1 cellular context compared by ENCODE assay signal in the genomic region with DNA sequence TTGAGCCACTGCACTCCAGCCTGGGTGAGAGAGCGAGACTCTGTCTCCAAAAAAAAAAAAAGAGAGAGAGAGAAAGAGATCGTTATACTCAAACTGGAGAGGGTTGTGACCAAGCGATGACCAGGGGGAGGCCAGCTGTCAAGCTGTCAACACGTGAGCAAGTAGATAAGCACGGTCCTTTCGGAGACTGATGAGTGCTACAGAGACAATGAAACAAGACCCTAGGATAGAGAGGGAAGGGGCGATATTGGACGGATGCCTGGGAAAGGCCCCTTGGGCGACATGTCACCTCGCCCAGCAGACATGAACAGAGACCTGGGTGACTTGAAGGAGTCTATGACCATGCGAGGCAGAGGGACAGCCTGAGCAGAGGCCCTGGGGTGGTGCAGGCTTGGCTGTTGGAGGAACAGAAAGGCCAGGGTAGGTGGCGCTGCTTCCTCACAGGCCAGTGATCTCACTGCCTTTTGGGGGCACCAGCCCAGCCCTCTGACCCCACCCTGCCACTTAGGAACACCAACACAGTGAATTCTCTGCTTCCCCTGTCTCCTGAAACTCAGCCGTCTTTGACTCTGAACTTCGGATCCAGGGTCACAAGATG.
TF ChIP-seq lines count a peak whose summit lies in the region.

No MANE protein-coding gene starts in this region.

TF ChIP-seq in H1, 55 proteins besides CTCF, POLR2A, EP300 and RAD21:
- TF ChIP-seq, protein P1, sequence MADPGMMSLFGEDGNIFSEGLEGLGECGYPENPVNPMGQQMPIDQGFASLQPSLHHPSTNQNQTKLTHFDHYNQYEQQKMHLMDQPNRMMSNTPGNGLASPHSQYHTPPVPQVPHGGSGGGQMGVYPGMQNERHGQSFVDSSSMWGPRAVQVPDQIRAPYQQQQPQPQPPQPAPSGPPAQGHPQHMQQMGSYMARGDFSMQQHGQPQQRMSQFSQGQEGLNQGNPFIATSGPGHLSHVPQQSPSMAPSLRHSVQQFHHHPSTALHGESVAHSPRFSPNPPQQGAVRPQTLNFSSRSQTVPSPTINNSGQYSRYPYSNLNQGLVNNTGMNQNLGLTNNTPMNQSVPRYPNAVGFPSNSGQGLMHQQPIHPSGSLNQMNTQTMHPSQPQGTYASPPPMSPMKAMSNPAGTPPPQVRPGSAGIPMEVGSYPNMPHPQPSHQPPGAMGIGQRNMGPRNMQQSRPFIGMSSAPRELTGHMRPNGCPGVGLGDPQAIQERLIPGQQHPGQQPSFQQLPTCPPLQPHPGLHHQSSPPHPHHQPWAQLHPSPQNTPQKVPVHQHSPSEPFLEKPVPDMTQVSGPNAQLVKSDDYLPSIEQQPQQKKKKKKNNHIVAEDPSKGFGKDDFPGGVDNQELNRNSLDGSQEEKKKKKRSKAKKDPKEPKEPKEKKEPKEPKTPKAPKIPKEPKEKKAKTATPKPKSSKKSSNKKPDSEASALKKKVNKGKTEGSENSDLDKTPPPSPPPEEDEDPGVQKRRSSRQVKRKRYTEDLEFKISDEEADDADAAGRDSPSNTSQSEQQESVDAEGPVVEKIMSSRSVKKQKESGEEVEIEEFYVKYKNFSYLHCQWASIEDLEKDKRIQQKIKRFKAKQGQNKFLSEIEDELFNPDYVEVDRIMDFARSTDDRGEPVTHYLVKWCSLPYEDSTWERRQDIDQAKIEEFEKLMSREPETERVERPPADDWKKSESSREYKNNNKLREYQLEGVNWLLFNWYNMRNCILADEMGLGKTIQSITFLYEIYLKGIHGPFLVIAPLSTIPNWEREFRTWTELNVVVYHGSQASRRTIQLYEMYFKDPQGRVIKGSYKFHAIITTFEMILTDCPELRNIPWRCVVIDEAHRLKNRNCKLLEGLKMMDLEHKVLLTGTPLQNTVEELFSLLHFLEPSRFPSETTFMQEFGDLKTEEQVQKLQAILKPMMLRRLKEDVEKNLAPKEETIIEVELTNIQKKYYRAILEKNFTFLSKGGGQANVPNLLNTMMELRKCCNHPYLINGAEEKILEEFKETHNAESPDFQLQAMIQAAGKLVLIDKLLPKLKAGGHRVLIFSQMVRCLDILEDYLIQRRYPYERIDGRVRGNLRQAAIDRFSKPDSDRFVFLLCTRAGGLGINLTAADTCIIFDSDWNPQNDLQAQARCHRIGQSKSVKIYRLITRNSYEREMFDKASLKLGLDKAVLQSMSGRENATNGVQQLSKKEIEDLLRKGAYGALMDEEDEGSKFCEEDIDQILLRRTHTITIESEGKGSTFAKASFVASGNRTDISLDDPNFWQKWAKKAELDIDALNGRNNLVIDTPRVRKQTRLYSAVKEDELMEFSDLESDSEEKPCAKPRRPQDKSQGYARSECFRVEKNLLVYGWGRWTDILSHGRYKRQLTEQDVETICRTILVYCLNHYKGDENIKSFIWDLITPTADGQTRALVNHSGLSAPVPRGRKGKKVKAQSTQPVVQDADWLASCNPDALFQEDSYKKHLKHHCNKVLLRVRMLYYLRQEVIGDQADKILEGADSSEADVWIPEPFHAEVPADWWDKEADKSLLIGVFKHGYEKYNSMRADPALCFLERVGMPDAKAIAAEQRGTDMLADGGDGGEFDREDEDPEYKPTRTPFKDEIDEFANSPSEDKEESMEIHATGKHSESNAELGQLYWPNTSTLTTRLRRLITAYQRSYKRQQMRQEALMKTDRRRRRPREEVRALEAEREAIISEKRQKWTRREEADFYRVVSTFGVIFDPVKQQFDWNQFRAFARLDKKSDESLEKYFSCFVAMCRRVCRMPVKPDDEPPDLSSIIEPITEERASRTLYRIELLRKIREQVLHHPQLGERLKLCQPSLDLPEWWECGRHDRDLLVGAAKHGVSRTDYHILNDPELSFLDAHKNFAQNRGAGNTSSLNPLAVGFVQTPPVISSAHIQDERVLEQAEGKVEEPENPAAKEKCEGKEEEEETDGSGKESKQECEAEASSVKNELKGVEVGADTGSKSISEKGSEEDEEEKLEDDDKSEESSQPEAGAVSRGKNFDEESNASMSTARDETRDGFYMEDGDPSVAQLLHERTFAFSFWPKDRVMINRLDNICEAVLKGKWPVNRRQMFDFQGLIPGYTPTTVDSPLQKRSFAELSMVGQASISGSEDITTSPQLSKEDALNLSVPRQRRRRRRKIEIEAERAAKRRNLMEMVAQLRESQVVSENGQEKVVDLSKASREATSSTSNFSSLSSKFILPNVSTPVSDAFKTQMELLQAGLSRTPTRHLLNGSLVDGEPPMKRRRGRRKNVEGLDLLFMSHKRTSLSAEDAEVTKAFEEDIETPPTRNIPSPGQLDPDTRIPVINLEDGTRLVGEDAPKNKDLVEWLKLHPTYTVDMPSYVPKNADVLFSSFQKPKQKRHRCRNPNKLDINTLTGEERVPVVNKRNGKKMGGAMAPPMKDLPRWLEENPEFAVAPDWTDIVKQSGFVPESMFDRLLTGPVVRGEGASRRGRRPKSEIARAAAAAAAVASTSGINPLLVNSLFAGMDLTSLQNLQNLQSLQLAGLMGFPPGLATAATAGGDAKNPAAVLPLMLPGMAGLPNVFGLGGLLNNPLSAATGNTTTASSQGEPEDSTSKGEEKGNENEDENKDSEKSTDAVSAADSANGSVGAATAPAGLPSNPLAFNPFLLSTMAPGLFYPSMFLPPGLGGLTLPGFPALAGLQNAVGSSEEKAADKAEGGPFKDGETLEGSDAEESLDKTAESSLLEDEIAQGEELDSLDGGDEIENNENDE (IDR thresholded peaks at IDR 0.05; ENCODE audit: insufficient replicate concordance, low read length), result no peak
- TF ChIP-seq, protein P2, sequence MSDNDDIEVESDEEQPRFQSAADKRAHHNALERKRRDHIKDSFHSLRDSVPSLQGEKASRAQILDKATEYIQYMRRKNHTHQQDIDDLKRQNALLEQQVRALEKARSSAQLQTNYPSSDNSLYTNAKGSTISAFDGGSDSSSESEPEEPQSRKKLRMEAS (IDR thresholded peaks at IDR 0.05), result no peak
- no peak for TF ChIP-seq SP4 (IDR thresholded peaks at IDR 0.05; ENCODE audit: low read length)
- TF ChIP-seq JUND (IDR thresholded peaks at IDR 0.05; ENCODE audit: low read length), result no peak
- no peak for TF ChIP-seq TCF12 (IDR thresholded peaks at IDR 0.05; ENCODE audit: low read depth, low read length)
